ENCODE assay signal across 9 cellular contexts in the genomic region with DNA sequence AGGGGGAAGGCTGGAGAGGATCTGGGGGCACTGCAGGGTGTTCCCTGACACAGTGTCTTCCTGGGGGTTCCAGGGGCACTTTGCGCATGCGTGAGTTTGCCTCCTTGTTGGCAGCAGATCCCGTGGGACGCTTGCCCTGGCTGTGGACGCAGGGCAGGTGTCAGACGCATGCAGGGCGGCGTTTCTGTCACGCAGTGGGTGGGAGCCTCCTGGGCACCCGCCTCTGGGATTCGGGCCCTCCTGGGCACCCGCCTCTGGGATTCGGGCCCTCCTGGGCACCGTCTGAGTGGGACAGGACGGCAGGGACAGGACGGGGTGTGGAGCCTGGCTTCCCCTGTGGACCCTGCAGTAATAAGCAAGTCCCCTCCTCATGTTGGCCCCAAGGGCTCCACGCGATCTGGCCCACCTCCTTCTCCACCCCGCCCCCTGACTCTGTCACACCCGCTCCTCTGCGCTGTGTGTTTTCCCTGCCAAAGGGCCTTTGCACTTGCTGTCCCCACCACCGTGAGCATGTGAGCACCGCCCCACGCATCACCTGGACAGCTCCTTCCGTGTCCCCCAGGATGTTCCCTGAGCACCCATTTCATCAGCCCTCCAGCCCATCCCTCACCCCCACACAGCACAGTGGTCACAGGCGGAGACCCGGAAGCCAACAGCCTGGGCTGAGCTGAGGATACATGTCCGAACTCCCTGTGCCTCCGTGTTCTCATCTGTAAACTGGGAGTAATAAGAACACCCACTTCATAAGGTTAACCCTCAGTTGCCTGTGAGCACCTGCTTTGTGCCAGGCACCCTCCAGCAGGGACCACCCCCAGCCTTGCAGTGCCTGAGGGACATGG. TPM values are rescaled to one million over a fixed set of nuclear protein-coding genes. Genes with fewer than 3 reads are reported as not detected.
DNase-seq lines count a peak whose midpoint lies in the region; ATAC-seq and TF ChIP-seq lines count a peak whose summit lies in the region.
"Had no signal": no experiment of that assay in that cellular context is flagged by ENCODE, and none has a peak within 500 bp of the region (broad histone marks: within the 10 kb centered on the region; RNA-seq: fewer than 3 reads in every experiment).

No MANE protein-coding gene starts in this region.

- peak overlapping the region; percentile 50 for H3K4me3 ChIP-seq in PC-3 (ENCODE audit: low read length)
- peak overlapping the region; percentile 53 to 65 for H3K4me3 ChIP-seq in foreskin fibroblast (ENCODE audit: low read depth in 1 of 2, low read length in 2 of 2)

- intact Hi-C loops in PC-3 (cut with micrococcal nuclease), result loop anchor here (5.0 kb wide), 2 partner anchors 95 to 1070 kb away; partner anchors contain the start of gene PUS1

- POLR2A ChIA-PET in PC-3 (lab: Charles Lee; ENCODE audit: unreplicated experiment), result no interaction called here

- H3K36me3 ChIP-seq in PC-3 (ENCODE audit: low read depth, low read length), result no peaks in the 10 kb centered on the region

- no peak for ATAC-seq in PC-3
- ATAC-seq in stimulated activated naive CD8-positive, alpha-beta T cell treated with anti-CD3 and anti-CD28 coated beads, Interleukin-15, Interleukin-2, amounts not matched to agents 100 U/mL and 50 U/mL, for 24 hours, result no peak

- H3K4me1 Mint-ChIP-seq in endothelial cell (ENCODE audit: unreplicated experiment), result no peaks in the 10 kb centered on the region

- H3K9me3 ChIP-seq in PC-3 (ENCODE audit: low read length), result no peaks in the 10 kb centered on the region

- no peak overlapping the region for H3K27ac Mint-ChIP-seq in endothelial cell (ENCODE audit: unreplicated experiment)

- peaks cover 1% of the 10 kb centered on the region for H3K36me3 Mint-ChIP-seq in endothelial cell (ENCODE audit: low read depth, unreplicated experiment)

- CTCF ChIA-PET in PC-3 (lab: Charles Lee), result no interaction called here

- no peaks in the 10 kb centered on the region for H4K20me1 ChIP-seq in PC-3 (ENCODE audit: low read length)

- TF ChIP-seq CTCF in PC-3 (conservative IDR thresholded peaks at IDR 0.05; ENCODE audit: low read depth, low read length) (no peak), foreskin fibroblast (IDR thresholded peaks at IDR 0.05; ENCODE audit: low read depth, low read length) (no peak), endothelial cell (IDR thresholded peaks at IDR 0.05; ENCODE audit: unreplicated experiment) (no peak)

- H3K27me3 ChIP-seq in PC-3 (ENCODE audit: low read length), result no peaks in the 10 kb centered on the region

- H3K4me1 ChIP-seq in PC-3 (ENCODE audit: insufficient read depth, low read length), result peaks cover 25% of the 10 kb centered on the region

- no peaks in the 10 kb centered on the region; the same call in 1 of the 2 replicates for H3K79me2 ChIP-seq in PC-3 (ENCODE audit: low read length)

- H3K4me2 ChIP-seq in PC-3 (ENCODE audit: low read length), result peak overlapping the region; percentile 76

- no peak overlapping the region for H3K27ac ChIP-seq in PC-3 (ENCODE audit: low read length)
- peak overlapping the region; percentile 55 for H3K27ac ChIP-seq in substantia nigra (ENCODE audit: low read depth, low read length, poor library complexity, severe bottlenecking)

- H3K9me2 ChIP-seq in PC-3 (replicated peaks; ENCODE audit: low read length), result no peaks in the 10 kb centered on the region

- no peak overlapping the region for H3K4me3 Mint-ChIP-seq in endothelial cell (ENCODE audit: unreplicated experiment)

- DNase-seq in DMS 273 (lab: John Stamatoyannopoulos, UW; ENCODE audit: unreplicated experiment) (peak; percentile 72), DMS 273 treated with DMSO at 0.1 percent for 48 hours (lab: John Stamatoyannopoulos, UW) (no peak), PC-3 (peak; percentile 51), foreskin fibroblast (peak; percentile 78 to 92), substantia nigra (lab: John Stamatoyannopoulos, UW) (peak in 23 of 49 donors; percentile 2 to 81 (median 36)), endothelial cell (ENCODE audit: low spot score) (no peak), retina (no peak)
- no peak for DNase-seq in stimulated activated naive CD8-positive, alpha-beta T cell treated with anti-CD3 and anti-CD28 coated beads, Interleukin-15, Interleukin-2, amounts not matched to agents 100 U/mL and 50 U/mL, for 24 hours
- DNase-seq: 8988T had no signal

- peaks cover 5% of the 10 kb centered on the region for H3K27me3 Mint-ChIP-seq in endothelial cell (ENCODE audit: unreplicated experiment)

- H3K9me3 Mint-ChIP-seq in endothelial cell (ENCODE audit: unreplicated experiment), result no peaks in the 10 kb centered on the region

- H2AFZ ChIP-seq in PC-3 (ENCODE audit: low read length), result peak overlapping the region; percentile 39; the same call in 1 of the 2 replicates

- no TSS peak for BruUV-seq in PC-3 (replicated peaks; lab: Mats Ljungman, UMichigan)

- no peaks in the 10 kb centered on the region for H3F3A ChIP-seq in PC-3 (ENCODE audit: low read length, unreplicated experiment)

- H3K9ac ChIP-seq in PC-3 (ENCODE audit: low read length), result no peak overlapping the region

RNA-seq across cellular contexts. Expression of gene MMP17, which starts 4.4 kb away (rescaled TPM):
- total RNA-seq in PC-3 (2014; rRNA removed), result 30.2 and 31.8 TPM in 2 replicates
- 6.3 TPM for total RNA-seq in endothelial cell (ENCODE audit: unreplicated experiment)

Comparison
In these comparisons a context has a peak if more than half of its experiments do, and no peak if none do; other contexts are left out.
1. DNase-seq: peak in DMS 273 (single experiment), PC-3 (single experiment) and foreskin fibroblast (2 of 2); none in DMS 273 treated with DMSO at 0.1 percent for 48 hours (single experiment), endothelial cell (single experiment), stimulated activated naive CD8-positive, alpha-beta T cell treated with anti-CD3 and anti-CD28 coated beads, Interleukin-15, Interleukin-2, amounts not matched to agents 100 U/mL and 50 U/mL, for 24 hours (single experiment) and retina (single experiment).